Comparison of ENCODE assay signal across 1 cellular context in the genomic region with DNA sequence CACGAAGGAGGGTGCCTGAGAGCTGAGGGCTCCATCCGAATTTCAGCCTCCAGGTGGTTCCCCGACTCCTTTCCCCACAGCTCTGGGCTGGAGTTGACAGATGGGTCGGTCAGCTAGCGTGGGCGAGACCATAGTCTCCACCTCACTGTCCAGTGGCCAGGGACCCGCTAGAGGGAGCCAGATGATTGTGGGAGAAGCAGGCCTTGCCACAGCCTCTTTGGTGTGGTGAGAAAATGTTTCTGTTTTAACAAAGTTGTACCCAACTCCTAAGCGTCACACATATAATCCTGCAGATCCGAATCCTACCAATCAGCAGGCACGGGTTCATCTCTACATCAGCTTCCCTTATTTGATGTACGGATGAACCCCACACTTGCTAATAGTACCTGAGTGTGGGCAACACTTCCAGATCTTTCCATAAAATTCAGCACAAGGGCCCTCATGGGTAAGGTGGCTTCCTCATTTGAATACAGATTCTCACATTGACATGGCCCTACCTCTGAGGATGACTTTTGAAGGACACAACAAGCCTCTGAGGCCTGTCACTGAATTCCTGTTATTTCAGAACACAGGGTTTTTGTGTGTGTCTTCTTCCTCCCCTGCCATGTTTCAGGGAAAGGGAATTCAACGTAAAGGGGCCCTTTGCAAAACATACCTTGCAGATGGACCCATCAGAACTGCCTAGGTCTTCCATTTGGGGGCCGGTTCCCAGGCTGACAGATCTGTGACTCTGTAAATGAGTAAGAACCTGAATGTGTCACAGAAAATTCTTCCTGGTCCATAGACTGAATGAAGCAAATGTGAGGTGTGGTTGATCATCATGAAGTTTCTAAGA.
TF ChIP-seq lines count a peak whose summit lies in the region.

No MANE protein-coding gene starts in this region.

TF ChIP-seq in GM12878, 131 proteins besides CTCF, POLR2A, EP300 and RAD21 (continued from another document and continues in another):
- TF ChIP-seq ZNF687 (IDR thresholded peaks at IDR 0.05) (peak; percentile 87), NRF1 (conservative IDR thresholded peaks at IDR 0.05; ENCODE audit: low read depth, low read length) (no peak), GABPA (IDR thresholded peaks at IDR 0.05; ENCODE audit: low read depth) (no peak), EED (IDR thresholded peaks at IDR 0.05; ENCODE audit: low read depth) (peak; percentile 88), ZBTB4 (CRISPR knock-in tag; IDR thresholded peaks at IDR 0.05) (no peak), GATAD2B (conservative IDR thresholded peaks at IDR 0.05; ENCODE audit: low read depth) (peak; percentile 14; the same call in 1 of the 2 replicates), NR2C1 (IDR thresholded peaks at IDR 0.05) (no peak), FOS (IDR thresholded peaks at IDR 0.05; ENCODE audit: borderline replicate concordance, extremely low read depth, insufficient read length) (no peak), ZNF384 (IDR thresholded peaks at IDR 0.05; ENCODE audit: borderline replicate concordance, low read depth, low read length) (peak; percentile 41; the same call in 1 of the 2 replicates), SMARCA5 (IDR thresholded peaks at IDR 0.05) (peak; percentile 89), ATF7 (IDR thresholded peaks at IDR 0.05; ENCODE audit: low read depth) (peak; percentile 42), ZBTB40 (IDR thresholded peaks at IDR 0.05; ENCODE audit: borderline replicate concordance) (peak; percentile 58; the same call in 1 of the 2 replicates), BMI1 (IDR thresholded peaks at IDR 0.05; ENCODE audit: borderline replicate concordance) (no peak), CEBPB (IDR thresholded peaks at IDR 0.05; ENCODE audit: borderline replicate concordance in 1 of 2, low read depth in 2 of 2, low read length in 2 of 2) (0 out of 4 replicates have a peak, but pooled peaks of 1 of the 2 experiments have one; percentile 74), MAX (IDR thresholded peaks at IDR 0.05; ENCODE audit: low read depth, low read length) (0 out of 2 replicates have a peak, but pooled peaks have one; percentile 39), KLF5 (IDR thresholded peaks at IDR 0.05; ENCODE audit: partially characterized antibody) (no peak), SPI1 (IDR thresholded peaks at IDR 0.05; ENCODE audit: borderline replicate concordance, insufficient read depth, low read depth, low read length) (peak; percentile 63; the same call in 1 of the 2 replicates), PML (IDR thresholded peaks at IDR 0.05; ENCODE audit: low read length) (peak; percentile 72; the same call in 1 of the 2 replicates), RUNX3 (IDR thresholded peaks at IDR 0.05; ENCODE audit: low read length) (peak; percentile 94), EGR1 (IDR thresholded peaks at IDR 0.05; ENCODE audit: borderline replicate concordance in 1 of 2, low read depth in 2 of 2, low read length in 2 of 2) (peak; percentile 32 to 98), TAF1 (IDR thresholded peaks at IDR 0.05; ENCODE audit: borderline replicate concordance, low read depth, low read length) (no peak), CHD4 (IDR thresholded peaks at IDR 0.05) (no peak), POLR2AphosphoS2 (IDR thresholded peaks at IDR 0.05; ENCODE audit: low read depth, low read length) (no peak), HDAC6 (IDR thresholded peaks at IDR 0.05; ENCODE audit: unreplicated experiment) (no peak), ZNF24 (IDR thresholded peaks at IDR 0.05) (peak; percentile 78), EZH2 (IDR thresholded peaks at IDR 0.05; ENCODE audit: borderline replicate concordance, control insufficient read depth, low read depth, low read length) (no peak), LARP7 (IDR thresholded peaks at IDR 0.05) (peak; percentile 58; the same call in 1 of the 2 replicates), JUND (IDR thresholded peaks at IDR 0.05; ENCODE audit: low read depth, low read length) (peak; percentile 68; the same call in 1 of the 2 replicates), DPF2 (IDR thresholded peaks at IDR 0.05) (peak; percentile 52; the same call in 1 of the 2 replicates), ZNF274 (IDR thresholded peaks at IDR 0.05; ENCODE audit: insufficient read depth, insufficient read length) (no peak), TARDBP (IDR thresholded peaks at IDR 0.05; ENCODE audit: borderline replicate concordance) (peak; percentile 62; the same call in 1 of the 2 replicates), NBN (IDR thresholded peaks at IDR 0.05) (peak; percentile 68; the same call in 1 of the 2 replicates), CHD1 (IDR thresholded peaks at IDR 0.05; ENCODE audit: low read depth, low read length) (no peak), TCF12 (IDR thresholded peaks at IDR 0.05; ENCODE audit: low read depth, low read length) (peak; percentile 85; the same call in 1 of the 2 replicates), IRF5 (IDR thresholded peaks at IDR 0.05; ENCODE audit: borderline replicate concordance) (no peak), POU2F2 (IDR thresholded peaks at IDR 0.05; ENCODE audit: borderline replicate concordance, low read depth, low read length) (peak; percentile 52), KAT2A (conservative IDR thresholded peaks at IDR 0.05; ENCODE audit: control insufficient read depth, low read depth, low read length) (no peak)
- TF ChIP-seq, protein P1, sequence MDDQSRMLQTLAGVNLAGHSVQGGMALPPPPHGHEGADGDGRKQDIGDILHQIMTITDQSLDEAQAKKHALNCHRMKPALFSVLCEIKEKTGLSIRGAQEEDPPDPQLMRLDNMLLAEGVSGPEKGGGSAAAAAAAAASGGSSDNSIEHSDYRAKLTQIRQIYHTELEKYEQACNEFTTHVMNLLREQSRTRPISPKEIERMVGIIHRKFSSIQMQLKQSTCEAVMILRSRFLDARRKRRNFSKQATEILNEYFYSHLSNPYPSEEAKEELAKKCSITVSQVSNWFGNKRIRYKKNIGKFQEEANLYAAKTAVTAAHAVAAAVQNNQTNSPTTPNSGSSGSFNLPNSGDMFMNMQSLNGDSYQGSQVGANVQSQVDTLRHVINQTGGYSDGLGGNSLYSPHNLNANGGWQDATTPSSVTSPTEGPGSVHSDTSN (IDR thresholded peaks at IDR 0.05; ENCODE audit: insufficient replicate concordance, low read depth, low read length): peak; percentile 67
- TF ChIP-seq, protein P2, sequence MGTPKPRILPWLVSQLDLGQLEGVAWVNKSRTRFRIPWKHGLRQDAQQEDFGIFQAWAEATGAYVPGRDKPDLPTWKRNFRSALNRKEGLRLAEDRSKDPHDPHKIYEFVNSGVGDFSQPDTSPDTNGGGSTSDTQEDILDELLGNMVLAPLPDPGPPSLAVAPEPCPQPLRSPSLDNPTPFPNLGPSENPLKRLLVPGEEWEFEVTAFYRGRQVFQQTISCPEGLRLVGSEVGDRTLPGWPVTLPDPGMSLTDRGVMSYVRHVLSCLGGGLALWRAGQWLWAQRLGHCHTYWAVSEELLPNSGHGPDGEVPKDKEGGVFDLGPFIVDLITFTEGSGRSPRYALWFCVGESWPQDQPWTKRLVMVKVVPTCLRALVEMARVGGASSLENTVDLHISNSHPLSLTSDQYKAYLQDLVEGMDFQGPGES (IDR thresholded peaks at IDR 0.05): peak; percentile 29; the same call in 1 of the 2 replicates
- TF ChIP-seq, protein P3, sequence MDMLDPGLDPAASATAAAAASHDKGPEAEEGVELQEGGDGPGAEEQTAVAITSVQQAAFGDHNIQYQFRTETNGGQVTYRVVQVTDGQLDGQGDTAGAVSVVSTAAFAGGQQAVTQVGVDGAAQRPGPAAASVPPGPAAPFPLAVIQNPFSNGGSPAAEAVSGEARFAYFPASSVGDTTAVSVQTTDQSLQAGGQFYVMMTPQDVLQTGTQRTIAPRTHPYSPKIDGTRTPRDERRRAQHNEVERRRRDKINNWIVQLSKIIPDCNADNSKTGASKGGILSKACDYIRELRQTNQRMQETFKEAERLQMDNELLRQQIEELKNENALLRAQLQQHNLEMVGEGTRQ (IDR thresholded peaks at IDR 0.05; ENCODE audit: borderline replicate concordance, low read depth, low read length): no peak
